In the genomic region with DNA sequence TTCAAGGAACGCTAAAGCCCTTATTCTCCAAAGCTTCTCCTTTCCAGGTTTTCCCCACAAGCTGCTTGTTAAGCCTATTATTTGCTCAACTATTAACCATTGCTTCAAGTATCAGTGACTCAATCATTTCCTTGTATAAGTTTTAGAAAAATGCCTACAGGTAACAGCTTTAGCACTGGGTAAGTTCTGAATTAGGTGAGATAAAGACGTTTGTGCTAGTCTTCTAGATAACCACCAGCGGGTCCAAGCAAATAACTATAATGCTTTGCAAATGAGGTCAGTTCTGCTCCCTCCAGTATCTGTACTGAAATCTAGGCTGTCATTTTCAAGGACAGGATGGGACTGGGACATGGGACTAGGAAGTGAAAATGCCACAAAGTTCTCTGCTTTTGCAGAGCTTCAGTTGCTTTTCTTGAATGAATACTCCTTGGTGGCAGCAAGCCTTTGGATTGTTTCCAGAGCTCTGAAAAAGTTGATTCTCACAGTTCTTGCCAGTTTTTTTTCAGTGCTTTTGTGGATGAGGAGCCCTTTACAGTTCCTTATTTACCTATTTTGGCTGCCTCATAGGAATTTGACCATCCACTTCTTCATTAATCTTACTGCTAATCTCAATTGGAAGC, we compare ENCODE assay signal across 18 cellular contexts.
"Had no signal": no experiment of that assay in that cellular context is flagged by ENCODE, and none has a peak within 500 bp of the region (broad histone marks: within the 10 kb centered on the region; RNA-seq: fewer than 3 reads in every experiment).

No MANE protein-coding gene starts in this region.

- H3K27me3 ChIP-seq: foreskin keratinocyte, neutrophil, pancreas, stomach, testis had no signal

- H3K4me2 ChIP-seq: smooth muscle cell had no signal

- H3K4me1 ChIP-seq: foreskin keratinocyte, pancreas, testis had no signal

- H3K27ac ChIP-seq: epithelial cell of prostate, foreskin keratinocyte, neutrophil, pancreas, stomach, testis, VCaP had no signal

- H3K4me3 ChIP-seq: pancreas, smooth muscle cell, stomach, testis had no signal

- H3K36me3 ChIP-seq: neutrophil, pancreas, stomach had no signal

- ATAC-seq: foreskin keratinocyte; left ventricle myocardium superior; natural killer cell treated with Interleukin-12 subunit alpha and Interleukin-12 subunit beta and Interleukin-15 and Interleukin-18, amount 100 ng/mL, for 72 hours; pancreas; sciatic nerve had no signal

- H3K9me3 ChIP-seq: neutrophil, pancreas, stomach, testis had no signal

- DNase-seq: activated CD4-positive, CD25-positive, alpha-beta regulatory T cell treated with anti-CD3 and anti-CD28 coated beads, Interleukin-2, amount 50 U/mL, for 72 hours; activated CD8-positive, alpha-beta memory T cell treated with anti-CD3 and anti-CD28 coated beads for 24 hours; activated CD8-positive, alpha-beta memory T cell treated with anti-CD3 and anti-CD28 coated beads, Interleukin-2, amount 50 U/mL, for 48 hours; activated effector memory CD4-positive, alpha-beta T cell treated with anti-CD3 and anti-CD28 coated beads, Interleukin-2, amount 50 U/mL, for 16 hours; activated naive CD4-positive, alpha-beta T cell treated with anti-CD3 and anti-CD28 coated beads, Interleukin-2, amount 50 U/mL, for 16 hours; activated T-cell treated with anti-CD3 and anti-CD28 coated beads, Interleukin-2, amount 50 U/mL, for 48 hours; left ventricle myocardium superior; pancreas; stimulated activated CD4-positive, alpha-beta T cell treated with anti-CD3 and anti-CD28 coated beads, Interleukin-4, amount 100 ng/mL, for 24 hours; stomach; testis had no signal
